Comparison of ENCODE assay signal across 8 cellular contexts in the genomic region with DNA sequence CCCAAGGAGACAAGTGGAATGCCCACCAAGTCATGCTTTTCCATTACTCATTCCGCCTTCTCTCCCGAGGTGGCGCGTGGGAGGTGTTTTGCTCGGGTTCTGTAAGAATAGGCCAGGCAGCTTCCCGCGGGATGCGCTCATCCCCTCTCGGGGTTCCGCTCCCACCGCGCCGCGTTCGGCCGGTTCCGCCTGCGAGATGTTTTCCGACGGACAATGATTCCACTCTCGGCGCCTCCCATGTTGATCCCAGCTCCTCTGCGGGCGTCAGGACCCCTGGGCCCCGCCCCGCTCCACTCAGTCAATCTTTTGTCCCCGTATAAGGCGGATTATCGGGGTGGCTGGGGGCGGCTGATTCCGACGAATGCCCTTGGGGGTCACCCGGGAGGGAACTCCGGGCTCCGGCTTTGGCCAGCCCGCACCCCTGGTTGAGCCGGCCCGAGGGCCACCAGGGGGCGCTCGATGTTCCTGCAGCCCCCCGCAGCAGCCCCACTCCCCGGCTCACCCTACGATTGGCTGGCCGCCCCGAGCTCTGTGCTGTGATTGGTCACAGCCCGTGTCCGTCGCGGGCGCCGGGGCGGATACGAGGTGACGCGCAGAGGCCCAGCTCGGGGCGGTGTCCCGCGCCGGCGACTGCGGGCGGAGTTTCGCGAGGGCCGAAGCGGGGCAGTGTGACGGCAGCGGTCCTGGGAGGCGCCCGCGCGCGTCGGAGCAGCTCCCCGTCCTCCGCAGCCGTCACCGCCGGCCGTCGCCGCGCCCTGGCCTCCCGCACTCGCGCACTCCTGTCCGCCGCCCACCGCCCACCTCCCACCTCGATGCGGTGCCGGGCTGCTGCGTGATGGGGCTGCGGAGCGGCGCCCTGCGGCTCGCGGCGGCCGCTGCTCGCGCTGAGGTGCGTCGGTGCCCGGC. TPM values are rescaled to one million over a fixed set of nuclear protein-coding genes. Genes with fewer than 3 reads are reported as not detected.
A peak's percentile ranks its signal among the peaks of the same experiment; 100 is the strongest.
DNase-seq lines count a peak whose midpoint lies in the region; ATAC-seq, FAIRE-seq and TF ChIP-seq lines count a peak whose summit lies in the region.

Gene KIF1B (plus strand): TSS at position 666 of the 906 bp plus-strand sequence. CDS start 21,759 bp downstream, outside the sequence.

- no peaks in the 10 kb centered on the region for H3K36me3 ChIP-seq in psoas muscle (ENCODE audit: insufficient read depth in 1 of 2, low read depth in 1 of 2)

- TF ChIP-seq CTCF in GM13977 (IDR thresholded peaks at IDR 0.05; ENCODE audit: extremely low read depth, insufficient read depth, missing control alignments) (peak; percentile 96), psoas muscle (IDR thresholded peaks at IDR 0.05) (peak; percentile 97)

- H3K9me3 ChIP-seq in psoas muscle = no peaks in the 10 kb centered on the region

- intact Hi-C loops in left ventricle myocardium superior (cut with micrococcal nuclease) (no loop called here), psoas muscle (cut with DNase I) (loop anchor here (2.0 to 5.0 kb wide), 6 partner anchors 42 to 129 kb away; no protein-coding TSS in a partner anchor)

- H3K36me3 Mint-ChIP-seq in T-helper 1 cell treated with Interleukin-12 subunit alpha and Interleukin-12 subunit beta and Interleukin-4 antibody, amounts not matched to agents 30 μg/mL and 1 μg/mL, for 36 hours (ENCODE audit: low read depth) = no peaks in the 10 kb centered on the region

- H3K27ac Mint-ChIP-seq in T-helper 1 cell treated with Interleukin-12 subunit alpha and Interleukin-12 subunit beta and Interleukin-4 antibody, amounts not matched to agents 30 μg/mL and 1 μg/mL, for 36 hours = peak within 1 kb of the TSS; percentile 58

- 0% methylated on average over 65 to 107 of the region's 107 CpGs for WGBS in psoas muscle, 3 donors

- peak; percentile 97 for ATAC-seq in HG02870 (IDR thresholded peaks at IDR 0.05; ENCODE audit: unreplicated experiment)
- ATAC-seq in left ventricle myocardium superior = peak; percentile 95
- ATAC-seq in psoas muscle = peak; percentile 83 to 93 (median 88)

- FAIRE-seq in urothelium cell line (lab: Jason Lieb, UNC) = peak; percentile 74

- no peaks in the 10 kb centered on the region for H3K9me3 Mint-ChIP-seq in T-helper 1 cell treated with Interleukin-12 subunit alpha and Interleukin-12 subunit beta and Interleukin-4 antibody, amounts not matched to agents 30 μg/mL and 1 μg/mL, for 36 hours

- H3K27me3 ChIP-seq in psoas muscle (ENCODE audit: insufficient read depth in 3 of 3, low read length in 2 of 3) = no peaks in the 10 kb centered on the region

- H3K4me3 ChIP-seq in psoas muscle = peak within 1 kb of the TSS; percentile 84

- H3K27me3 Mint-ChIP-seq in T-helper 1 cell treated with Interleukin-12 subunit alpha and Interleukin-12 subunit beta and Interleukin-4 antibody, amounts not matched to agents 30 μg/mL and 1 μg/mL, for 36 hours (ENCODE audit: low read depth) = peaks cover 8% of the 10 kb centered on the region

- in situ Hi-C loops in GM13977 (cut with MboI; ENCODE audit: low pct_unique_long_range_greater_than_20kb, low sequenced_read_pairs, unreplicated experiment) = no loop called here

- peak; percentile 100 for DNase-seq in GM13977 (ENCODE audit: low spot score)
- DNase-seq in NCI-H146 (lab: John Stamatoyannopoulos, UW) = peak; percentile 79
- peak; percentile 79 to 99 (median 96) for DNase-seq in amygdala (lab: John Stamatoyannopoulos, UW)
- peak; percentile 100 for DNase-seq in left ventricle myocardium superior
- DNase-seq in psoas muscle = peak; percentile 99 to 100
- peak; percentile 100 for DNase-seq in urothelium cell line (ENCODE audit: low spot score)

- H3K4me3 Mint-ChIP-seq in T-helper 1 cell treated with Interleukin-12 subunit alpha and Interleukin-12 subunit beta and Interleukin-4 antibody, amounts not matched to agents 30 μg/mL and 1 μg/mL, for 36 hours = peak within 1 kb of the TSS; percentile 88

- H3K27ac ChIP-seq in psoas muscle = peak within 1 kb of the TSS; percentile 99

- peaks cover 23% of the 10 kb centered on the region for H3K4me1 ChIP-seq in psoas muscle

- peaks cover 19% of the 10 kb centered on the region for H3K4me1 Mint-ChIP-seq in T-helper 1 cell treated with Interleukin-12 subunit alpha and Interleukin-12 subunit beta and Interleukin-4 antibody, amounts not matched to agents 30 μg/mL and 1 μg/mL, for 36 hours (ENCODE audit: low read depth)

RNA-seq across cellular contexts. Expression of gene KIF1B, which starts in this region (rescaled TPM):
- total RNA-seq in left ventricle myocardium superior (69.3 TPM), psoas muscle (100 to 1,000 TPM; 221 to 391 (median 338) TPM)
- polyA plus RNA-seq in psoas muscle = 100 to 1,000 TPM in 2 of 3 donors, 10 to 100 TPM in 1; 31.8 to 332 (median 105) TPM

Comparison
In these comparisons a context has a peak if more than half of its experiments do, and no peak if none do; other contexts are left out.
1. Peak in every context shown above with its lines: DNase-seq, ATAC-seq, H3K4me3 ChIP-seq and H3K27ac ChIP-seq.